Comparison of ENCODE assay signal across 1 cellular context in the genomic region with DNA sequence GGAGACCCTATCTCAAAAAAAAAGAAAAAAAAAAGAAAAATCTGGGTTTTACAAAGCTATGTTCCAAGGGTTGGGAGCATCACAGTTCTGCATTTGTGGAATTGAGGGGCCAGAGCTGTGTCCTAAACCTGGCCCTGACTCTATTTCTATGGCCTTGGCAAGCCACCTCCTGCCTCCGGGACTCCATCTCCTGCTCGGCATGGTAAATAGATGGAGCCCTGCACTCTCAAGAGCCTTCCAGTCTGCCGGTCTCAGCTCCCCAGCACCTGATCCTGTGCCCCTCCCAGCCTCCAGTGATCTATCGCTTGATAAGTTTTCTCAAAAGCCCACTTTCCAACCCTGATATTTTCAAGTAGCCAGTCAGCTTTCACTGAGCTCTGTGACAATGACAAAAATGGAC.
A peak's percentile ranks its signal among the peaks of the same experiment; 100 is the strongest.
TF ChIP-seq lines count a peak whose summit lies in the region.

No MANE protein-coding gene starts in this region.

TF ChIP-seq in K562, 482 proteins besides CTCF, POLR2A, EP300 and RAD21 (continued from another document):
- TF ChIP-seq THRA (IDR thresholded peaks at IDR 0.05) (no peak), NR2F6 (CRISPR knock-in tag; IDR thresholded peaks at IDR 0.05) (0 out of 2 replicates have a peak, but pooled peaks have one; percentile 6), IRF2 (CRISPR knock-in tag; IDR thresholded peaks at IDR 0.05) (no peak)
- TF ChIP-seq, protein P1, sequence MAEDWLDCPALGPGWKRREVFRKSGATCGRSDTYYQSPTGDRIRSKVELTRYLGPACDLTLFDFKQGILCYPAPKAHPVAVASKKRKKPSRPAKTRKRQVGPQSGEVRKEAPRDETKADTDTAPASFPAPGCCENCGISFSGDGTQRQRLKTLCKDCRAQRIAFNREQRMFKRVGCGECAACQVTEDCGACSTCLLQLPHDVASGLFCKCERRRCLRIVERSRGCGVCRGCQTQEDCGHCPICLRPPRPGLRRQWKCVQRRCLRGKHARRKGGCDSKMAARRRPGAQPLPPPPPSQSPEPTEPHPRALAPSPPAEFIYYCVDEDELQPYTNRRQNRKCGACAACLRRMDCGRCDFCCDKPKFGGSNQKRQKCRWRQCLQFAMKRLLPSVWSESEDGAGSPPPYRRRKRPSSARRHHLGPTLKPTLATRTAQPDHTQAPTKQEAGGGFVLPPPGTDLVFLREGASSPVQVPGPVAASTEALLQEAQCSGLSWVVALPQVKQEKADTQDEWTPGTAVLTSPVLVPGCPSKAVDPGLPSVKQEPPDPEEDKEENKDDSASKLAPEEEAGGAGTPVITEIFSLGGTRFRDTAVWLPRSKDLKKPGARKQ (CRISPR knock-in tag; IDR thresholded peaks at IDR 0.05) = no peak
